ENCODE assay signal across 27 cellular contexts in genomic region chr11:43676933-43677332, GRCh38.
"Had no signal": no experiment of that assay in that cellular context is flagged by ENCODE, and none has a peak within 500 bp of the region (broad histone marks: within the 10 kb centered on the region; RNA-seq: fewer than 3 reads in every experiment).

No MANE protein-coding gene starts in this region.

- H3K36me3 Mint-ChIP-seq: natural killer cell treated with Interleukin-12 subunit alpha and Interleukin-12 subunit beta and Interleukin-15 and Interleukin-18, amount 100 ng/mL, for 72 hours had no signal

- H3K9me3 ChIP-seq: ovary, right lobe of liver, sigmoid colon, stomach, thoracic aorta, thyroid gland, upper lobe of left lung, vagina had no signal

- H3K27me3 ChIP-seq: neural progenitor cell, ovary, right lobe of liver, sigmoid colon, stomach, thyroid gland, tibial nerve, upper lobe of left lung, vagina had no signal

- H3K9me3 Mint-ChIP-seq: stimulated activated naive CD8-positive, alpha-beta T cell treated with anti-CD3 and anti-CD28 coated beads, Interleukin-15, Interleukin-2, amounts not matched to agents 100 ng/mL and 50 ng/mL, for 24 hours had no signal

- H3K27ac Mint-ChIP-seq: naive thymus-derived CD8-positive, alpha-beta T cell; natural killer cell treated with Interleukin-12 subunit alpha and Interleukin-12 subunit beta and Interleukin-15 and Interleukin-18, amount 100 ng/mL, for 72 hours; nephron progenitor cell; neural progenitor cell; stimulated activated effector memory CD8-positive, alpha-beta T cell treated with anti-CD3 and anti-CD28 coated beads, Interleukin-12 subunit alpha, Interleukin-12 subunit beta, amount 100 ng/mL, for 72 hours; stimulated activated naive B cell treated with anti-CD40 and anti-IgM and Interleukin-4, amounts not matched to agents 10 μg/mL and 1 μg/mL and 100 μg/mL, for 72 hours; stimulated activated naive CD8-positive, alpha-beta T cell treated with anti-CD3 and anti-CD28 coated beads, Interleukin-15, Interleukin-2, amounts not matched to agents 100 ng/mL and 50 ng/mL, for 24 hours had no signal

- DNase-seq: naive thymus-derived CD8-positive, alpha-beta T cell; nephron progenitor cell; occipital lobe; ovary; posterior cingulate gyrus; psoas muscle; right cardiac atrium; right lobe of liver; sigmoid colon; small intestine; stimulated activated CD4-positive, alpha-beta T cell treated with anti-CD3 and anti-CD28 coated beads, Interleukin-15, amount 100 ng/mL, for 24 hours; stimulated activated CD4-positive, alpha-beta T cell treated with anti-CD3 and anti-CD28 coated beads, Interleukin-2, amount 100 ng/mL, for 24 hours; stimulated activated CD4-positive, alpha-beta T cell treated with anti-CD3 and anti-CD28 coated beads, Interleukin-2, amount 100 ng/mL, for 48 hours; stimulated activated CD4-positive, alpha-beta T cell treated with anti-CD3 and anti-CD28 coated beads, Interleukin-4, amount 100 ng/mL, for 24 hours; stimulated activated naive B cell treated with anti-CD40 and anti-IgM and Interleukin-4, amounts not matched to agents 10 μg/mL and 1 μg/mL and 100 μg/mL, for 72 hours; stimulated activated naive CD4-positive, alpha-beta T cell treated with Interleukin-2 at 50 U/mL for 16 hours; stomach; thyroid gland; trophoblast cell; upper lobe of left lung had no signal

- H3K4me3 ChIP-seq: neural progenitor cell, ovary, psoas muscle, right lobe of liver, sigmoid colon, stomach, thoracic aorta, thyroid gland, tibial nerve, upper lobe of left lung, vagina had no signal

- H3K36me3 ChIP-seq: neural progenitor cell, ovary, right lobe of liver, sigmoid colon, stomach, thoracic aorta, thyroid gland, tibial nerve, upper lobe of left lung, vagina had no signal

- H3K4me3 Mint-ChIP-seq: naive thymus-derived CD8-positive, alpha-beta T cell; natural killer cell treated with Interleukin-12 subunit alpha and Interleukin-12 subunit beta and Interleukin-15 and Interleukin-18, amount 100 ng/mL, for 72 hours; nephron progenitor cell; neural progenitor cell; stimulated activated effector memory CD8-positive, alpha-beta T cell treated with anti-CD3 and anti-CD28 coated beads, Interleukin-12 subunit alpha, Interleukin-12 subunit beta, amount 100 ng/mL, for 72 hours; stimulated activated naive B cell treated with anti-CD40 and anti-IgM and Interleukin-4, amounts not matched to agents 10 μg/mL and 1 μg/mL and 100 μg/mL, for 72 hours; stimulated activated naive CD8-positive, alpha-beta T cell treated with anti-CD3 and anti-CD28 coated beads, Interleukin-15, Interleukin-2, amounts not matched to agents 100 ng/mL and 50 ng/mL, for 24 hours had no signal
